1 cellular context compared by ENCODE assay signal in the genomic region with DNA sequence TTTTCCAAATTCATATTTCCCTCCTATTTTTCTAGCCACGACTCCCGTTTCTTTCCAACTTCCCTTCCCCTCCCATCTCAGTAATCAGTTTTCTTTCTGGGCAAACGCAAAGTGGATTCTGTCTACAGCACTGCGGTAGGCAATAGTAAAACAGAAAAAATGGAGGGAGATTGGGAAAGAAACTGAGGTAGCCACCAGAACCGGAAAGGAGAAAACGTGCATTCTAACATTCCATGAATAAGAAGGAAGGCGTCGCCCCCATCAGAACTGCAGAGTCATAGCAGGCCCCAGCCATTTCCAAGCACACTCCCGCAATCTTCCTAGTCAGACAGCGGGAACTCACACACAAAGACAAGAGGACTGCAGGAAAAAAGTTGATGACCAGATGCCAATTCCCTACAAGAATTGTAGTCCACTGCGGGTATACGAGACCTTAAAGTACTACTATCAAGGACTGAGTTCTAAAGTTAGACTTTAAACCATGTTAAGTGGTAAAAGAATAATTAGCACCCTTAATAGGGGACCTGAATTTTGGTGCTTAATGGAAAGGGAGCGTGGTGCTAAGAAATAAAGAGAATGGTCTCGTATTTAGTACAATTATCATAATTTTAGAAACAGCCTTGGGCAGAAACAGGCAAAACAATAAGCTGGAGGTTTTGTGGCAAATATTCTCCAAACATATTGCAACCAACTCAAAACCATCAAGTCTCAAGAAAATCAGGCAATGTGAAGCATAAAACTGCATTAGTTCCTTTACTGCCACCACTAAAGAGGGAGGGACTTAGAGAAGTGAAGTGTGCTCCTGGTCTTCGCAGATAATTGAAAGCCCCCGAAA.
TF ChIP-seq lines count a peak whose summit lies in the region.

No MANE protein-coding gene starts in this region.

TF ChIP-seq in HEK293, 187 proteins besides CTCF, POLR2A, EP300 and RAD21 (continued from another document and continues in another):
- TF ChIP-seq, protein P1, sequence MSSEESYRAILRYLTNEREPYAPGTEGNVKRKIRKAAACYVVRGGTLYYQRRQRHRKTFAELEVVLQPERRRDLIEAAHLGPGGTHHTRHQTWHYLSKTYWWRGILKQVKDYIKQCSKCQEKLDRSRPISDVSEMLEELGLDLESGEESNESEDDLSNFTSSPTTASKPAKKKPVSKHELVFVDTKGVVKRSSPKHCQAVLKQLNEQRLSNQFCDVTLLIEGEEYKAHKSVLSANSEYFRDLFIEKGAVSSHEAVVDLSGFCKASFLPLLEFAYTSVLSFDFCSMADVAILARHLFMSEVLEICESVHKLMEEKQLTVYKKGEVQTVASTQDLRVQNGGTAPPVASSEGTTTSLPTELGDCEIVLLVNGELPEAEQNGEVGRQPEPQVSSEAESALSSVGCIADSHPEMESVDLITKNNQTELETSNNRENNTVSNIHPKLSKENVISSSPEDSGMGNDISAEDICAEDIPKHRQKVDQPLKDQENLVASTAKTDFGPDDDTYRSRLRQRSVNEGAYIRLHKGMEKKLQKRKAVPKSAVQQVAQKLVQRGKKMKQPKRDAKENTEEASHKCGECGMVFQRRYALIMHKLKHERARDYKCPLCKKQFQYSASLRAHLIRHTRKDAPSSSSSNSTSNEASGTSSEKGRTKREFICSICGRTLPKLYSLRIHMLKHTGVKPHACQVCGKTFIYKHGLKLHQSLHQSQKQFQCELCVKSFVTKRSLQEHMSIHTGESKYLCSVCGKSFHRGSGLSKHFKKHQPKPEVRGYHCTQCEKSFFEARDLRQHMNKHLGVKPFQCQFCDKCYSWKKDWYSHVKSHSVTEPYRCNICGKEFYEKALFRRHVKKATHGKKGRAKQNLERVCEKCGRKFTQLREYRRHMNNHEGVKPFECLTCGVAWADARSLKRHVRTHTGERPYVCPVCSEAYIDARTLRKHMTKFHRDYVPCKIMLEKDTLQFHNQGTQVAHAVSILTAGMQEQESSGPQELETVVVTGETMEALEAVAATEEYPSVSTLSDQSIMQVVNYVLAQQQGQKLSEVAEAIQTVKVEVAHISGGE (tag by site-specific recombination; conservative IDR thresholded peaks at IDR 0.05; ENCODE audit: low read depth), result 0 out of 2 replicates have a peak, but pooled peaks have one; percentile 18
- TF ChIP-seq ZNF404 (tag by site-specific recombination; IDR thresholded peaks at IDR 0.05) (no peak), ZBTB8A (tag by site-specific recombination; IDR thresholded peaks at IDR 0.05) (peak; percentile 51; the same call in 1 of the 2 replicates), SETDB1 (IDR thresholded peaks at IDR 0.05; ENCODE audit: insufficient read length, low read length) (no peak), ZNF530 (tag by site-specific recombination; IDR thresholded peaks at IDR 0.05; ENCODE audit: low read depth) (no peak), ZNF426 (tag by site-specific recombination; IDR thresholded peaks at IDR 0.05) (no peak), ZSCAN23 (tag by site-specific recombination; IDR thresholded peaks at IDR 0.05) (no peak), ZFP69B (tag by site-specific recombination; IDR thresholded peaks at IDR 0.05) (no peak), ZNF48 (tag by site-specific recombination; IDR thresholded peaks at IDR 0.05) (no peak), ZNF529 (tag by site-specific recombination; IDR thresholded peaks at IDR 0.05; ENCODE audit: insufficient replicate concordance) (no peak), ZNF221 (tag by site-specific recombination; IDR thresholded peaks at IDR 0.05; ENCODE audit: borderline replicate concordance) (no peak), ZNF768 (tag by site-specific recombination; IDR thresholded peaks at IDR 0.05) (no peak), ZNF629 (tag by site-specific recombination; IDR thresholded peaks at IDR 0.05) (no peak), KLF9 (tag by site-specific recombination; IDR thresholded peaks at IDR 0.05; ENCODE audit: low read depth) (no peak), ZNF132 (tag by site-specific recombination; IDR thresholded peaks at IDR 0.05; ENCODE audit: borderline replicate concordance) (no peak), GLIS2 (tag by site-specific recombination; IDR thresholded peaks at IDR 0.05) (no peak), ZNF324 (tag by site-specific recombination; IDR thresholded peaks at IDR 0.05) (no peak), ZNF514 (tag by site-specific recombination; IDR thresholded peaks at IDR 0.05) (no peak), OVOL3 (tag by site-specific recombination; IDR thresholded peaks at IDR 0.05) (no peak), PRDM1 (tag by site-specific recombination; IDR thresholded peaks at IDR 0.05) (0 out of 2 replicates have a peak, but pooled peaks have one; percentile 34), ZNF239 (tag by site-specific recombination; IDR thresholded peaks at IDR 0.05) (no peak), ZNF138 (tag by site-specific recombination; IDR thresholded peaks at IDR 0.05; ENCODE audit: borderline replicate concordance) (no peak), ZNF366 (tag by site-specific recombination; conservative IDR thresholded peaks at IDR 0.05) (peak; percentile 54; the same call in 1 of the 2 replicates), REPIN1 (tag by site-specific recombination; IDR thresholded peaks at IDR 0.05; ENCODE audit: low read depth) (no peak), ZNF837 (tag by site-specific recombination; IDR thresholded peaks at IDR 0.05) (no peak), ZNF24 (tag by site-specific recombination; IDR thresholded peaks at IDR 0.05) (no peak), ZNF510 (tag by site-specific recombination; IDR thresholded peaks at IDR 0.05; ENCODE audit: insufficient replicate concordance) (no peak), YY1 (tag by site-specific recombination; IDR thresholded peaks at IDR 0.05) (no peak), ZNF157 (tag by site-specific recombination; IDR thresholded peaks at IDR 0.05) (no peak)
- TF ChIP-seq, protein P2, sequence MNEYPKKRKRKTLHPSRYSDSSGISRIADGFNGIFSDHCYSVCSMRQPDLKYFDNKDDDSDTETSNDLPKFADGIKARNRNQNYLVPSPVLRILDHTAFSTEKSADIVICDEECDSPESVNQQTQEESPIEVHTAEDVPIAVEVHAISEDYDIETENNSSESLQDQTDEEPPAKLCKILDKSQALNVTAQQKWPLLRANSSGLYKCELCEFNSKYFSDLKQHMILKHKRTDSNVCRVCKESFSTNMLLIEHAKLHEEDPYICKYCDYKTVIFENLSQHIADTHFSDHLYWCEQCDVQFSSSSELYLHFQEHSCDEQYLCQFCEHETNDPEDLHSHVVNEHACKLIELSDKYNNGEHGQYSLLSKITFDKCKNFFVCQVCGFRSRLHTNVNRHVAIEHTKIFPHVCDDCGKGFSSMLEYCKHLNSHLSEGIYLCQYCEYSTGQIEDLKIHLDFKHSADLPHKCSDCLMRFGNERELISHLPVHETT (tag by site-specific recombination; IDR thresholded peaks at IDR 0.05), result no peak
- TF ChIP-seq, protein P3, sequence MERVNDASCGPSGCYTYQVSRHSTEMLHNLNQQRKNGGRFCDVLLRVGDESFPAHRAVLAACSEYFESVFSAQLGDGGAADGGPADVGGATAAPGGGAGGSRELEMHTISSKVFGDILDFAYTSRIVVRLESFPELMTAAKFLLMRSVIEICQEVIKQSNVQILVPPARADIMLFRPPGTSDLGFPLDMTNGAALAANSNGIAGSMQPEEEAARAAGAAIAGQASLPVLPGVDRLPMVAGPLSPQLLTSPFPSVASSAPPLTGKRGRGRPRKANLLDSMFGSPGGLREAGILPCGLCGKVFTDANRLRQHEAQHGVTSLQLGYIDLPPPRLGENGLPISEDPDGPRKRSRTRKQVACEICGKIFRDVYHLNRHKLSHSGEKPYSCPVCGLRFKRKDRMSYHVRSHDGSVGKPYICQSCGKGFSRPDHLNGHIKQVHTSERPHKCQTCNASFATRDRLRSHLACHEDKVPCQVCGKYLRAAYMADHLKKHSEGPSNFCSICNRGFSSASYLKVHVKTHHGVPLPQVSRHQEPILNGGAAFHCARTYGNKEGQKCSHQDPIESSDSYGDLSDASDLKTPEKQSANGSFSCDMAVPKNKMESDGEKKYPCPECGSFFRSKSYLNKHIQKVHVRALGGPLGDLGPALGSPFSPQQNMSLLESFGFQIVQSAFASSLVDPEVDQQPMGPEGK (tag by site-specific recombination; IDR thresholded peaks at IDR 0.05), result peak; percentile 39; the same call in 1 of the 2 replicates
- TF ChIP-seq, protein P4, sequence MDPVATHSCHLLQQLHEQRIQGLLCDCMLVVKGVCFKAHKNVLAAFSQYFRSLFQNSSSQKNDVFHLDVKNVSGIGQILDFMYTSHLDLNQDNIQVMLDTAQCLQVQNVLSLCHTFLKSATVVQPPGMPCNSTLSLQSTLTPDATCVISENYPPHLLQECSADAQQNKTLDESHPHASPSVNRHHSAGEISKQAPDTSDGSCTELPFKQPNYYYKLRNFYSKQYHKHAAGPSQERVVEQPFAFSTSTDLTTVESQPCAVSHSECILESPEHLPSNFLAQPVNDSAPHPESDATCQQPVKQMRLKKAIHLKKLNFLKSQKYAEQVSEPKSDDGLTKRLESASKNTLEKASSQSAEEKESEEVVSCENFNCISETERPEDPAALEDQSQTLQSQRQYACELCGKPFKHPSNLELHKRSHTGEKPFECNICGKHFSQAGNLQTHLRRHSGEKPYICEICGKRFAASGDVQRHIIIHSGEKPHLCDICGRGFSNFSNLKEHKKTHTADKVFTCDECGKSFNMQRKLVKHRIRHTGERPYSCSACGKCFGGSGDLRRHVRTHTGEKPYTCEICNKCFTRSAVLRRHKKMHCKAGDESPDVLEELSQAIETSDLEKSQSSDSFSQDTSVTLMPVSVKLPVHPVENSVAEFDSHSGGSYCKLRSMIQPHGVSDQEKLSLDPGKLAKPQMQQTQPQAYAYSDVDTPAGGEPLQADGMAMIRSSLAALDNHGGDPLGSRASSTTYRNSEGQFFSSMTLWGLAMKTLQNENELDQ (tag by site-specific recombination; IDR thresholded peaks at IDR 0.05; ENCODE audit: low read depth), result no peak
- TF ChIP-seq, protein P5, sequence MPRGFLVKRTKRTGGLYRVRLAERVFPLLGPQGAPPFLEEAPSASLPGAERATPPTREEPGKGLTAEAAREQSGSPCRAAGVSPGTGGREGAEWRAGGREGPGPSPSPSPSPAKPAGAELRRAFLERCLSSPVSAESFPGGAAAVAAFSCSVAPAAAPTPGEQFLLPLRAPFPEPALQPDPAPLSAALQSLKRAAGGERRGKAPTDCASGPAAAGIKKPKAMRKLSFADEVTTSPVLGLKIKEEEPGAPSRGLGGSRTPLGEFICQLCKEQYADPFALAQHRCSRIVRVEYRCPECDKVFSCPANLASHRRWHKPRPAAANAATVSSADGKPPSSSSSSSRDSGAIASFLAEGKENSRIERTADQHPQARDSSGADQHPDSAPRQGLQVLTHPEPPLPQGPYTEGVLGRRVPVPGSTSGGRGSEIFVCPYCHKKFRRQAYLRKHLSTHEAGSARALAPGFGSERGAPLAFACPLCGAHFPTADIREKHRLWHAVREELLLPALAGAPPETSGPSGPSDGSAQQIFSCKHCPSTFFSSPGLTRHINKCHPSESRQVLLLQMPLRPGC (tag by site-specific recombination; IDR thresholded peaks at IDR 0.05), result no peak
- TF ChIP-seq, protein P6, sequence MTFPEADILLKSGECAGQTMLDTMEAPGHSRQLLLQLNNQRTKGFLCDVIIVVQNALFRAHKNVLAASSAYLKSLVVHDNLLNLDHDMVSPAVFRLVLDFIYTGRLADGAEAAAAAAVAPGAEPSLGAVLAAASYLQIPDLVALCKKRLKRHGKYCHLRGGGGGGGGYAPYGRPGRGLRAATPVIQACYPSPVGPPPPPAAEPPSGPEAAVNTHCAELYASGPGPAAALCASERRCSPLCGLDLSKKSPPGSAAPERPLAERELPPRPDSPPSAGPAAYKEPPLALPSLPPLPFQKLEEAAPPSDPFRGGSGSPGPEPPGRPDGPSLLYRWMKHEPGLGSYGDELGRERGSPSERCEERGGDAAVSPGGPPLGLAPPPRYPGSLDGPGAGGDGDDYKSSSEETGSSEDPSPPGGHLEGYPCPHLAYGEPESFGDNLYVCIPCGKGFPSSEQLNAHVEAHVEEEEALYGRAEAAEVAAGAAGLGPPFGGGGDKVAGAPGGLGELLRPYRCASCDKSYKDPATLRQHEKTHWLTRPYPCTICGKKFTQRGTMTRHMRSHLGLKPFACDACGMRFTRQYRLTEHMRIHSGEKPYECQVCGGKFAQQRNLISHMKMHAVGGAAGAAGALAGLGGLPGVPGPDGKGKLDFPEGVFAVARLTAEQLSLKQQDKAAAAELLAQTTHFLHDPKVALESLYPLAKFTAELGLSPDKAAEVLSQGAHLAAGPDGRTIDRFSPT (tag by site-specific recombination; IDR thresholded peaks at IDR 0.05), result no peak
- TF ChIP-seq, protein P7, sequence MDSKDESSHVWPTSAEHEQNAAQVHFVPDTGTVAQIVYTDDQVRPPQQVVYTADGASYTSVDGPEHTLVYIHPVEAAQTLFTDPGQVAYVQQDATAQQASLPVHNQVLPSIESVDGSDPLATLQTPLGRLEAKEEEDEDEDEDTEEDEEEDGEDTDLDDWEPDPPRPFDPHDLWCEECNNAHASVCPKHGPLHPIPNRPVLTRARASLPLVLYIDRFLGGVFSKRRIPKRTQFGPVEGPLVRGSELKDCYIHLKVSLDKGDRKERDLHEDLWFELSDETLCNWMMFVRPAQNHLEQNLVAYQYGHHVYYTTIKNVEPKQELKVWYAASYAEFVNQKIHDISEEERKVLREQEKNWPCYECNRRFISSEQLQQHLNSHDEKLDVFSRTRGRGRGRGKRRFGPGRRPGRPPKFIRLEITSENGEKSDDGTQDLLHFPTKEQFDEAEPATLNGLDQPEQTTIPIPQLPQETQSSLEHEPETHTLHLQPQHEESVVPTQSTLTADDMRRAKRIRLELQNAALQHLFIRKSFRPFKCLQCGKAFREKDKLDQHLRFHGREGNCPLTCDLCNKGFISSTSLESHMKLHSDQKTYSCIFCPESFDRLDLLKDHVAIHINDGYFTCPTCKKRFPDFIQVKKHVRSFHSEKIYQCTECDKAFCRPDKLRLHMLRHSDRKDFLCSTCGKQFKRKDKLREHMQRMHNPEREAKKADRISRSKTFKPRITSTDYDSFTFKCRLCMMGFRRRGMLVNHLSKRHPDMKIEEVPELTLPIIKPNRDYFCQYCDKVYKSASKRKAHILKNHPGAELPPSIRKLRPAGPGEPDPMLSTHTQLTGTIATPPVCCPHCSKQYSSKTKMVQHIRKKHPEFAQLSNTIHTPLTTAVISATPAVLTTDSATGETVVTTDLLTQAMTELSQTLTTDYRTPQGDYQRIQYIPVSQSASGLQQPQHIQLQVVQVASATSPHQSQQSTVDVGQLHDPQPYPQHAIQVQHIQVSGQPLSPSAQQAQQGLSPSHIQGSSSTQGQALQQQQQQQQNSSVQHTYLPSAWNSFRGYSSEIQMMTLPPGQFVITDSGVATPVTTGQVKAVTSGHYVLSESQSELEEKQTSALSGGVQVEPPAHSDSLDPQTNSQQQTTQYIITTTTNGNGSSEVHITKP (tag by site-specific recombination; IDR thresholded peaks at IDR 0.05), result 0 out of 2 replicates have a peak, but pooled peaks have one; percentile 13
